Comparison of ENCODE assay signal across 16 cellular contexts in the genomic region with DNA sequence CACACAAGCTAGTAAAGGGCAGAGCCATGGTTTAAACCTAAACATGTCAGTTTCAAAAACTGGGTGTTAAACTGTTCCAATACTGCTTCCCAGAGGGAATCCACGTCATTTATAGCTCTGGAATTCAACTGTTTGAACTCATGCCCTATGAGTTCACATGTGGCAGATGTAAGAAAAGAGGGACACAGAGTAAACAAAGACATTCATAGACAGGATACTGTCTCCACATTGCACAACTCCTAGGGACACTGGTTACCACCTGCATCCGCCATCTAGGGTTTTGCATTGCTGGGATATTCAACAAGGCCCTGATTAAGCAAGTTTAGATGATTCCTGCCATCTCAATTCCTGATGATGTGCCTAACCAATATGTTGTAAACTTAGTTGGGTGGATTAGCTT.
DNase-seq lines count a peak whose midpoint lies in the region; ATAC-seq and TF ChIP-seq lines count a peak whose summit lies in the region.
"Had no signal": no experiment of that assay in that cellular context is flagged by ENCODE, and none has a peak within 500 bp of the region (broad histone marks: within the 10 kb centered on the region; RNA-seq: fewer than 3 reads in every experiment).

No MANE protein-coding gene starts in this region.

- H3K4me3 ChIP-seq in right atrium auricular region (no peak overlapping the region), SJSA1 (no peak overlapping the region), gastroesophageal sphincter (no peak overlapping the region), thoracic aorta (no peak overlapping the region)
- H3K4me3 ChIP-seq: A549 had no signal

- intact Hi-C loops in Right ventricle myocardium superior (cut with DNase I) = loop anchor here (5.0 kb wide), 1 partner anchor 248 kb away; no protein-coding TSS in a partner anchor

- no peak for DNase-seq in Right ventricle myocardium superior
- no peak for DNase-seq in right atrium auricular region (ENCODE audit: low spot score)
- peak in 1 of 2 experiments; percentile 26 for DNase-seq in SJSA1 (ENCODE audit: low read depth in 1 of 2, low spot score in 2 of 2)
- DNase-seq in thoracic aorta (ENCODE audit: low spot score) = no peak
- DNase-seq in iPS-NIHi7 (ENCODE audit: extremely low spot score) = no peak
- DNase-seq in NCI-H1930 (lab: John Stamatoyannopoulos, UW) = no peak
- DNase-seq: activated CD4-positive, CD25-positive, alpha-beta regulatory T cell; activated gamma-delta T cell; Caco-2; H9; NCI-H446 treated with DMSO at 0.1 percent for 48 hours; PC-3; stimulated activated CD4-positive, alpha-beta T cell treated with anti-CD3 and anti-CD28 coated beads, Interleukin-2, amount 100 ng/mL, for 48 hours had no signal

- TF ChIP-seq CTCF in right atrium auricular region (IDR thresholded peaks at IDR 0.05) (no peak), gastroesophageal sphincter (IDR thresholded peaks at IDR 0.05) (no peak), thoracic aorta (IDR thresholded peaks at IDR 0.05) (no peak)

- TF ChIP-seq EP300 in gastroesophageal sphincter (IDR thresholded peaks at IDR 0.05) = no peak

- H3K9me3 ChIP-seq in right atrium auricular region (no peaks in the 10 kb centered on the region), SJSA1 (replicated peaks) (no peaks in the 10 kb centered on the region), gastroesophageal sphincter (no peaks in the 10 kb centered on the region), thoracic aorta (no peaks in the 10 kb centered on the region)
- H3K9me3 ChIP-seq: A549, Caco-2 had no signal

- no peak for TF ChIP-seq POLR2A in gastroesophageal sphincter (IDR thresholded peaks at IDR 0.05)

- H3K4me1 ChIP-seq in right atrium auricular region = peaks cover 0 to 38% of the 10 kb centered on the region in 2 donors
- H3K4me1 ChIP-seq in SJSA1 (replicated peaks) = peaks cover 54% of the 10 kb centered on the region
- H3K4me1 ChIP-seq in gastroesophageal sphincter = peaks cover 0 to 38% (median 0%) of the 10 kb centered on the region in 3 donors
- peaks cover 53 to 71% of the 10 kb centered on the region in 2 donors for H3K4me1 ChIP-seq in thoracic aorta (ENCODE audit: control insufficient read depth in 1 of 2, low read depth in 2 of 2)
- H3K4me1 ChIP-seq: A549, Caco-2 had no signal

- WGBS in gastroesophageal sphincter (ENCODE audit: low coverage in 1 of 2), 2 donors = 38 to 69% methylated on average over 2 of the region's 2 CpGs

- H3K27me3 ChIP-seq in right atrium auricular region (no peaks in the 10 kb centered on the region), SJSA1 (replicated peaks) (no peaks in the 10 kb centered on the region), gastroesophageal sphincter (no peaks in the 10 kb centered on the region), thoracic aorta (replicated peaks; ENCODE audit: insufficient read depth) (no peaks in the 10 kb centered on the region)

- H3K36me3 ChIP-seq in right atrium auricular region (no peaks in the 10 kb centered on the region), SJSA1 (no peaks in the 10 kb centered on the region), gastroesophageal sphincter (no peaks in the 10 kb centered on the region), thoracic aorta (no peaks in the 10 kb centered on the region)

- H3K27ac ChIP-seq in right atrium auricular region (peak overlapping the region in 1 of 2 donors; percentile 60), SJSA1 (peak overlapping the region; percentile 59), gastroesophageal sphincter (peak overlapping the region in 3 of 4 donors; percentile 18 to 53 (median 24)), thoracic aorta (peak overlapping the region; percentile 20 to 75)
- H3K27ac ChIP-seq: A549 had no signal

- peak; percentile 9 for ATAC-seq in Right ventricle myocardium superior (ENCODE audit: poor library complexity)
- ATAC-seq in gastroesophageal sphincter = peak; percentile 25
- ATAC-seq in thoracic aorta (ENCODE audit: insufficient number of reproducible peaks, low FRiP score, low read depth) = no peak
- no peak for ATAC-seq in GM18502 (IDR thresholded peaks at IDR 0.05; ENCODE audit: poor library complexity, unreplicated experiment)
- ATAC-seq: A549, PC-3 had no signal

Comparison
In these comparisons a context has a peak if more than half of its experiments do, and no peak if none do; other contexts are left out.
1. ATAC-seq: peak in Right ventricle myocardium superior (single experiment) and gastroesophageal sphincter (single experiment); none in thoracic aorta (single experiment) and GM18502 (single experiment).